In the genomic region with DNA sequence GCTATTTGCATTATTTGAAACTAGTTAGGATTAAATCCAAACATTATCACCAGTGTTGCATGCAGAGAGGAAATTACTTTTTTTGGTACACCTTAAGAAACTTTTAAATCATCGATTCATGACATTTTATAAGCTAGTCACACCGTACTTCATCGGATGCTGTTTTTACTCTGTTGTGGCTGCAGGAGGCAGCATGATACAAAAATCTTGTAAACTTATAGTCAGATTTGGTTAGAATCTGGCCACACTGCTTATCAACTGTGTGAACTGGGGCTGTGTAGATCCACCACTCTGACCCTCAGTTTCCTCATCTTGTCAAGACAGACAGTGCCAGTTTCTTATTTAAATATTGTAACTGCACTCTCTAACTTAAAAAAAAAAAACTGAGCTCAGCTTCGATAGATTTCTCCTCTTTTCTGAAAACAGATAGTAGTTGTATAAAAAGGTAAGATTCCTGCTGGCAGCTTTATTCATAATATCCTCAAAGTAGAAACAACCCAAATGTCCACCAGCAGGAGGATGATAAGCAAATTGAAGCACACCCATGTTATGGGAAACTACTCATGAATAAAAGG, we compare ENCODE assay signal across 11 cellular contexts.
DNase-seq lines count a peak whose midpoint lies in the region; ATAC-seq and TF ChIP-seq lines count a peak whose summit lies in the region.
"Had no signal": no experiment of that assay in that cellular context is flagged by ENCODE, and none has a peak within 500 bp of the region (broad histone marks: within the 10 kb centered on the region; RNA-seq: fewer than 3 reads in every experiment).

No MANE protein-coding gene starts in this region.

- H4K20me1 ChIP-seq in GM23248 (ENCODE audit: insufficient read depth) (no peaks in the 10 kb centered on the region), PC-9 (ENCODE audit: insufficient read depth) (no peaks in the 10 kb centered on the region)

- no peaks in the 10 kb centered on the region for H3K27me3 Mint-ChIP-seq in progenitor cell of endocrine pancreas
- peaks cover 0 to 27% (median 0%) of the 10 kb centered on the region in 5 donors for H3K27me3 Mint-ChIP-seq in naive thymus-derived CD4-positive, alpha-beta T cell
- H3K27me3 Mint-ChIP-seq: activated naive CD4-positive, alpha-beta T cell treated with anti-CD3 and anti-CD28 coated beads, Interleukin-2, amount 50 U/mL, for 24 hours had no signal

- no peak overlapping the region for H3K9ac ChIP-seq in GM23248

- BruUV-seq in PC-9 (replicated peaks; lab: Mats Ljungman, UMichigan) = no TSS peak

- WGBS in GM23248 (ENCODE audit: low coverage in 1 of 2, low lambda C conversion rate in 2 of 2, missing lambda C conversion rate in 2 of 2), 2 experiments = 55 to 56% methylated on average over 4 of the region's 4 CpGs

- H3K9me2 ChIP-seq in GM23248 (ENCODE audit: insufficient read depth) = no peaks in the 10 kb centered on the region
- H3K9me2 ChIP-seq in PC-9 (ENCODE audit: insufficient read depth) = no peaks in the 10 kb centered on the region

- DNase-seq in GM23248 (peak; percentile 36), PC-9 (peak in 1 of 2 experiments; percentile 17), fibroblast of mammary gland (ENCODE audit: low read depth) (peak; percentile 45), progenitor cell of endocrine pancreas (ENCODE audit: low spot score, unreplicated experiment) (no peak), posterior cingulate gyrus (no peak)
- DNase-seq in naive thymus-derived CD4-positive, alpha-beta T cell = no peak
- no peak for DNase-seq in stimulated activated CD4-positive, alpha-beta T cell treated with anti-CD3 and anti-CD28 coated beads, Interleukin-15, amount 100 ng/mL, for 24 hours

- H3K9me3 ChIP-seq in GM23248 (ENCODE audit: low read depth) (no peaks in the 10 kb centered on the region), PC-9 (ENCODE audit: insufficient read depth, low read depth) (no peaks in the 10 kb centered on the region)
- no peaks in the 10 kb centered on the region for H3K9me3 ChIP-seq in naive thymus-derived CD4-positive, alpha-beta T cell (ENCODE audit: control insufficient read depth in 2 of 3, low read length in 3 of 3)
- H3K9me3 ChIP-seq: SJCRH30 had no signal

- H3K36me3 ChIP-seq in GM23248 (ENCODE audit: low read depth) (no peaks in the 10 kb centered on the region), PC-9 (ENCODE audit: low read depth) (no peaks in the 10 kb centered on the region)
- H3K36me3 ChIP-seq in naive thymus-derived CD4-positive, alpha-beta T cell (ENCODE audit: control insufficient read depth in 2 of 3, insufficient read depth in 3 of 3, low read length in 3 of 3) = no peaks in the 10 kb centered on the region
- H3K36me3 ChIP-seq: SJCRH30 had no signal

- H3K4me1 Mint-ChIP-seq in progenitor cell of endocrine pancreas (ENCODE audit: low read depth) = no peaks in the 10 kb centered on the region
- peaks cover 0 to 9% (median 0%) of the 10 kb centered on the region in 7 donors for H3K4me1 Mint-ChIP-seq in naive thymus-derived CD4-positive, alpha-beta T cell
- H3K4me1 Mint-ChIP-seq: activated naive CD4-positive, alpha-beta T cell treated with anti-CD3 and anti-CD28 coated beads, Interleukin-2, amount 50 U/mL, for 24 hours; memory B cell had no signal

- POLR2A ChIA-PET in PC-9 (lab: Charles Lee; ENCODE audit: unreplicated experiment) = interaction anchor here (0.6 kb wide), 1 partner anchor 52 kb away, joined by 11 read pairs; no protein-coding TSS in a partner anchor
- POLR2A ChIA-PET in naive thymus-derived CD4-positive, alpha-beta T cell (lab: Charles Lee) = no interaction called here

- H3K4me2 ChIP-seq in GM23248 (ENCODE audit: unreplicated experiment) (no peak overlapping the region), PC-9 (no peak overlapping the region)

- H3K4me3 ChIP-seq in GM23248 (no peak overlapping the region), PC-9 (no peak overlapping the region), fibroblast of mammary gland (ENCODE audit: control insufficient read depth, low read depth, low read length) (no peak overlapping the region)
- no peak overlapping the region for H3K4me3 ChIP-seq in naive thymus-derived CD4-positive, alpha-beta T cell (ENCODE audit: low read length)
- H3K4me3 ChIP-seq: SJCRH30 had no signal

- CTCF ChIA-PET in PC-9 (lab: Charles Lee) = interaction anchor here (0.6 to 3.1 kb wide), 14 partner anchors 18 to 1537 kb away, joined by 3 to 37 read pairs (median 4); no protein-coding TSS in a partner anchor
- CTCF ChIA-PET in naive thymus-derived CD4-positive, alpha-beta T cell (lab: Charles Lee) = interaction anchor here (0.6 to 1.6 kb wide), 2 partner anchors 9 to 81 kb away, joined by 3 to 5 read pairs; no protein-coding TSS in a partner anchor

- H3K27me3 ChIP-seq in GM23248 (replicated peaks; ENCODE audit: insufficient read depth) = no peaks in the 10 kb centered on the region
- H3K27me3 ChIP-seq in PC-9 (ENCODE audit: insufficient read depth, low read depth) = no peaks in the 10 kb centered on the region
- H3K27me3 ChIP-seq in naive thymus-derived CD4-positive, alpha-beta T cell (ENCODE audit: control insufficient read depth in 2 of 2, insufficient read depth in 2 of 2, low read length in 2 of 2) = no peaks in the 10 kb centered on the region
- H3K27me3 ChIP-seq: SJCRH30 had no signal

- H3K79me2 ChIP-seq in GM23248 (ENCODE audit: insufficient read depth) (no peaks in the 10 kb centered on the region), PC-9 (ENCODE audit: low read depth) (no peaks in the 10 kb centered on the region)

- no peak overlapping the region for H2AFZ ChIP-seq in GM23248
- no peak overlapping the region for H2AFZ ChIP-seq in PC-9

- no peaks in the 10 kb centered on the region for H3K4me1 ChIP-seq in GM23248 (ENCODE audit: insufficient read depth)
- H3K4me1 ChIP-seq in PC-9 (replicated peaks; ENCODE audit: insufficient read depth) = no peaks in the 10 kb centered on the region
- H3K4me1 ChIP-seq in naive thymus-derived CD4-positive, alpha-beta T cell (ENCODE audit: control insufficient read depth in 2 of 2, insufficient read depth in 2 of 2, low read length in 2 of 2) = no peaks in the 10 kb centered on the region
- H3K4me1 ChIP-seq: SJCRH30 had no signal

- no peak overlapping the region for H3K27ac Mint-ChIP-seq in progenitor cell of endocrine pancreas
- H3K27ac Mint-ChIP-seq in naive thymus-derived CD4-positive, alpha-beta T cell = no peak overlapping the region
- H3K27ac Mint-ChIP-seq: activated naive CD4-positive, alpha-beta T cell treated with anti-CD3 and anti-CD28 coated beads, Interleukin-2, amount 50 U/mL, for 24 hours; memory B cell had no signal

- intact Hi-C loops in PC-9 (cut with micrococcal nuclease; ENCODE audit: unreplicated experiment) (loop anchor here (1.0 to 2.0 kb wide), 3 partner anchors 51 to 397 kb away; no protein-coding TSS in a partner anchor), posterior cingulate gyrus (cut with DNase I) (no loop called here)
- intact Hi-C loops in naive thymus-derived CD4-positive, alpha-beta T cell (cut with micrococcal nuclease) = no loop called here

- no peak overlapping the region for H3K27ac ChIP-seq in GM23248
- no peak overlapping the region for H3K27ac ChIP-seq in PC-9
- H3K27ac ChIP-seq in naive thymus-derived CD4-positive, alpha-beta T cell (ENCODE audit: low read depth, low read length) = no peak overlapping the region
- H3K27ac ChIP-seq: SJCRH30 had no signal

- H3K9me3 Mint-ChIP-seq in progenitor cell of endocrine pancreas (ENCODE audit: low read depth) = no peaks in the 10 kb centered on the region
- H3K9me3 Mint-ChIP-seq in naive thymus-derived CD4-positive, alpha-beta T cell = no peaks in the 10 kb centered on the region
- H3K9me3 Mint-ChIP-seq: activated naive CD4-positive, alpha-beta T cell treated with anti-CD3 and anti-CD28 coated beads, Interleukin-2, amount 50 U/mL, for 24 hours; memory B cell had no signal

- no peak for ATAC-seq in HG03045 (IDR thresholded peaks at IDR 0.05; ENCODE audit: unreplicated experiment)
- ATAC-seq in naive thymus-derived CD4-positive, alpha-beta T cell = no peak

- H3K36me3 Mint-ChIP-seq in progenitor cell of endocrine pancreas (ENCODE audit: insufficient read depth) = peaks cover 2% of the 10 kb centered on the region
- no peaks in the 10 kb centered on the region for H3K36me3 Mint-ChIP-seq in naive thymus-derived CD4-positive, alpha-beta T cell
- H3K36me3 Mint-ChIP-seq: activated naive CD4-positive, alpha-beta T cell treated with anti-CD3 and anti-CD28 coated beads, Interleukin-2, amount 50 U/mL, for 24 hours; memory B cell had no signal

- TF ChIP-seq CTCF in PC-9 (conservative IDR thresholded peaks at IDR 0.05) (peak; percentile 81), fibroblast of mammary gland (conservative IDR thresholded peaks at IDR 0.05; ENCODE audit: control insufficient read depth, insufficient read depth, low read depth, low read length) (peak; percentile 57), progenitor cell of endocrine pancreas (IDR thresholded peaks at IDR 0.05; ENCODE audit: unreplicated experiment) (peak; percentile 55)

- H3F3A ChIP-seq in GM23248 (ENCODE audit: insufficient read depth) = no peaks in the 10 kb centered on the region
- H3F3A ChIP-seq in PC-9 (ENCODE audit: insufficient read depth, low read depth) = no peaks in the 10 kb centered on the region

- in situ Hi-C loops in GM23248 (cut with MboI) = loop anchor here (10.0 to 25.0 kb wide), 2 partner anchors 121 to 399 kb away; no protein-coding TSS in a partner anchor

- H3K4me3 Mint-ChIP-seq in progenitor cell of endocrine pancreas (ENCODE audit: low read depth) = no peak overlapping the region
- H3K4me3 Mint-ChIP-seq in naive thymus-derived CD4-positive, alpha-beta T cell = no peak overlapping the region
- H3K4me3 Mint-ChIP-seq: activated naive CD4-positive, alpha-beta T cell treated with anti-CD3 and anti-CD28 coated beads, Interleukin-2, amount 50 U/mL, for 24 hours; memory B cell had no signal

Comparison
In these comparisons a context has a peak if more than half of its experiments do, and no peak if none do; other contexts are left out.
1. DNase-seq: peak in GM23248 (single experiment) and fibroblast of mammary gland (single experiment); none in progenitor cell of endocrine pancreas (single experiment), naive thymus-derived CD4-positive, alpha-beta T cell (0 of 9), posterior cingulate gyrus (0 of 10) and stimulated activated CD4-positive, alpha-beta T cell treated with anti-CD3 and anti-CD28 coated beads, Interleukin-15, amount 100 ng/mL, for 24 hours (single experiment).
2. Peak in every context shown above with its lines, with median percentiles within 50 percentile points of each other: CTCF ChIP-seq.